1 cellular context compared by ENCODE assay signal in genomic region chr19:2462635-2463421, GRCh38.
A peak's percentile ranks its signal among the peaks of the same experiment; 100 is the strongest.
TF ChIP-seq lines count a peak whose summit lies in the region.

No MANE protein-coding gene starts in this region.

TF ChIP-seq in HepG2, 621 proteins besides CTCF, POLR2A, EP300 and RAD21 (continued from another document and continues in another):
- TF ChIP-seq E2F1 (CRISPR knock-in tag; IDR thresholded peaks at IDR 0.05): peak; percentile 99
- no peak; the same call in 1 of the 2 replicates for TF ChIP-seq SIN3A (IDR thresholded peaks at IDR 0.05; ENCODE audit: borderline replicate concordance, low read depth, low read length)
- TF ChIP-seq ZBTB25 (CRISPR knock-in tag; IDR thresholded peaks at IDR 0.05): peak; percentile 90
- TF ChIP-seq MIXL1 (CRISPR knock-in tag; IDR thresholded peaks at IDR 0.05): peak; percentile 52
- no peak for TF ChIP-seq FOSL1 (CRISPR knock-in tag; IDR thresholded peaks at IDR 0.05; ENCODE audit: borderline replicate concordance)
- no peak for TF ChIP-seq IKZF4 (CRISPR knock-in tag; IDR thresholded peaks at IDR 0.05; ENCODE audit: borderline replicate concordance, low read depth, not compliant biosample characterization)
- no peak for TF ChIP-seq RBFOX2 (IDR thresholded peaks at IDR 0.05; ENCODE audit: low read depth, low read length)
- no peak for TF ChIP-seq ZNF44 (CRISPR knock-in tag; IDR thresholded peaks at IDR 0.05)
- peak; percentile 51; the same call in 1 of the 2 replicates for TF ChIP-seq ZNF232 (CRISPR knock-in tag; IDR thresholded peaks at IDR 0.05; ENCODE audit: borderline replicate concordance)
- TF ChIP-seq CREB3 (CRISPR knock-in tag; IDR thresholded peaks at IDR 0.05): 0 out of 2 replicates have a peak, but pooled peaks have one; percentile 68
- no peak for TF ChIP-seq TEF (CRISPR knock-in tag; IDR thresholded peaks at IDR 0.05)
- TF ChIP-seq ZNF850 (CRISPR knock-in tag; conservative IDR thresholded peaks at IDR 0.05): 0 out of 2 replicates have a peak, but pooled peaks have one; percentile 22
- TF ChIP-seq TRIM24 (CRISPR knock-in tag; IDR thresholded peaks at IDR 0.05): no peak
- no peak for TF ChIP-seq ZNF567 (CRISPR knock-in tag; IDR thresholded peaks at IDR 0.05; ENCODE audit: borderline replicate concordance)
- TF ChIP-seq REXO4 (CRISPR knock-in tag; IDR thresholded peaks at IDR 0.05; ENCODE audit: borderline replicate concordance): no peak; the same call in 1 of the 2 replicates
- TF ChIP-seq ZNF326 (CRISPR knock-in tag; IDR thresholded peaks at IDR 0.05; ENCODE audit: borderline replicate concordance): no peak
- TF ChIP-seq FIP1L1 (IDR thresholded peaks at IDR 0.05; ENCODE audit: borderline replicate concordance, insufficient read depth, low read depth, low read length): peak; percentile 97; the same call in 1 of the 2 replicates
- TF ChIP-seq HMGXB3 (CRISPR knock-in tag; IDR thresholded peaks at IDR 0.05; ENCODE audit: borderline replicate concordance): no peak
- no peak for TF ChIP-seq ZFP36 (IDR thresholded peaks at IDR 0.05; ENCODE audit: borderline replicate concordance, low read depth, low read length, partially characterized antibody)
- TF ChIP-seq SAP130 (CRISPR knock-in tag; IDR thresholded peaks at IDR 0.05; ENCODE audit: low read depth): peak; percentile 77
- TF ChIP-seq TCF7L2 (IDR thresholded peaks at IDR 0.05; ENCODE audit: low read depth, low read length): no peak
- TF ChIP-seq USF2 (IDR thresholded peaks at IDR 0.05; ENCODE audit: low read depth, low read length): no peak
- TF ChIP-seq USF2 (CRISPR knock-in tag; IDR thresholded peaks at IDR 0.05; ENCODE audit: borderline replicate concordance): no peak
- no peak for TF ChIP-seq ATRX (CRISPR knock-in tag; IDR thresholded peaks at IDR 0.05; ENCODE audit: borderline replicate concordance)
- TF ChIP-seq ATF3 (CRISPR knock-in tag; IDR thresholded peaks at IDR 0.05): no peak
- TF ChIP-seq MIER2 (CRISPR knock-in tag; IDR thresholded peaks at IDR 0.05): 0 out of 2 replicates have a peak, but pooled peaks have one; percentile 36
- no peak for TF ChIP-seq RBAK (CRISPR knock-in tag; IDR thresholded peaks at IDR 0.05)
- TF ChIP-seq ZNF430 (CRISPR knock-in tag; IDR thresholded peaks at IDR 0.05): peak; percentile 66; the same call in 1 of the 2 replicates
- TF ChIP-seq ZMAT5 (CRISPR knock-in tag; IDR thresholded peaks at IDR 0.05; ENCODE audit: borderline replicate concordance, low read depth): no peak
- no peak for TF ChIP-seq HHEX (CRISPR knock-in tag; IDR thresholded peaks at IDR 0.05)
- TF ChIP-seq IRF1 (CRISPR knock-in tag; IDR thresholded peaks at IDR 0.05; ENCODE audit: low read depth): no peak
- no peak for TF ChIP-seq ZNF296 (CRISPR knock-in tag; conservative IDR thresholded peaks at IDR 0.05)
- peak; percentile 95 for TF ChIP-seq ELF4 (CRISPR knock-in tag; IDR thresholded peaks at IDR 0.05; ENCODE audit: borderline replicate concordance)
- peak; percentile 85 for TF ChIP-seq ZSCAN9 (CRISPR knock-in tag; IDR thresholded peaks at IDR 0.05; ENCODE audit: borderline replicate concordance)
- TF ChIP-seq ZHX2 (IDR thresholded peaks at IDR 0.05; ENCODE audit: low read depth): 0 out of 2 replicates have a peak, but pooled peaks have one; percentile 27
- 0 out of 2 replicates have a peak, but pooled peaks have one; percentile 49 for TF ChIP-seq ZHX2 (CRISPR knock-in tag; IDR thresholded peaks at IDR 0.05; ENCODE audit: borderline replicate concordance)
- peak; percentile 56; the same call in 1 of the 2 replicates for TF ChIP-seq KAT7 (CRISPR knock-in tag; IDR thresholded peaks at IDR 0.05; ENCODE audit: borderline replicate concordance)
- no peak for TF ChIP-seq TRIM22 (IDR thresholded peaks at IDR 0.05)
